25 cellular contexts compared by ENCODE assay signal in the genomic region with DNA sequence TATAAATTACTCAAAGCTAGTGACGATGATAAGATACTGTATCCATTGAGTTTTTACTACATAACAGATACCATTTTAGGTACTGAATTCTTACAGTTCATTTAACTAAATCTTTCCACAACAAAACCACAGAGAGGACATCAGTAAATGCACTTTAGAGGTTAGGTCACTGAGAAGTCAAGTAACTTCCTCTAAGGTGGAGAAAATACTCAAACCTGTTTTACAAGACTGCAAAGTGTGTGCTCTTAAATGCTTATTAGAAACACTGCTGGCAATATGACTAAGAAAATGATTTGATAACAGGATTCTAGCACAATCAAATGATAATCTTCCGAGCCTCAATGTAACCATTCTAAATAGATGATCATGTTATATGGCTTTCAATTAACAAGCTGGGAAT.
"Had no signal": no experiment of that assay in that cellular context is flagged by ENCODE, and none has a peak within 500 bp of the region (broad histone marks: within the 10 kb centered on the region; RNA-seq: fewer than 3 reads in every experiment).

No MANE protein-coding gene starts in this region.

- H3K27ac ChIP-seq: dorsolateral prefrontal cortex, epithelial cell of prostate, esophagus squamous epithelium, parathyroid adenoma, prostate gland, right lobe of liver, spleen, stomach, thoracic aorta, transverse colon had no signal

- H3K4me1 Mint-ChIP-seq: nephron progenitor cell had no signal

- H3K4me3 ChIP-seq: dorsolateral prefrontal cortex, esophagus squamous epithelium, prostate gland, right lobe of liver, spleen, stomach, thoracic aorta, transverse colon had no signal

- H3K27me3 Mint-ChIP-seq: naive thymus-derived CD4-positive, alpha-beta T cell had no signal

- H3K9me3 ChIP-seq: esophagus squamous epithelium, prostate gland, right lobe of liver, stomach, thoracic aorta, transverse colon had no signal

- H3K27ac Mint-ChIP-seq: naive thymus-derived CD4-positive, alpha-beta T cell; nephron progenitor cell had no signal

- H3K4me3 Mint-ChIP-seq: immature natural killer cell; naive thymus-derived CD4-positive, alpha-beta T cell; nephron progenitor cell had no signal

- ATAC-seq: left colon; naive thymus-derived CD4-positive, alpha-beta T cell; right lobe of liver had no signal

- DNase-seq: cortex of kidney; dorsolateral prefrontal cortex; effector CD8-positive, alpha-beta T cell; esophagus squamous epithelium; foreskin fibroblast; immature natural killer cell; kidney; left colon; mesendoderm; naive thymus-derived CD4-positive, alpha-beta T cell; nephron progenitor cell; retina; right lobe of liver; spleen; stimulated activated CD4-positive, alpha-beta T cell treated with anti-CD3 and anti-CD28 coated beads, Interleukin-15, amount 100 ng/mL, for 24 hours; stimulated activated CD4-positive, alpha-beta T cell treated with anti-CD3 and anti-CD28 coated beads, Interleukin-1b, Interleukin-23, amount 100 ng/mL, for 48 hours; stimulated activated CD4-positive, alpha-beta T cell treated with anti-CD3 and anti-CD28 coated beads, Interleukin-4, amount 100 ng/mL, for 24 hours; stimulated activated naive CD4-positive, alpha-beta T cell; stomach; substantia nigra; transverse colon had no signal

- H3K9me3 Mint-ChIP-seq: immature natural killer cell had no signal

- H3K36me3 ChIP-seq: prostate gland had no signal

- H3K27me3 ChIP-seq: dorsolateral prefrontal cortex, esophagus squamous epithelium, right lobe of liver, spleen, stomach, transverse colon had no signal
